8 cellular contexts compared by ENCODE assay signal in genomic region chr1:94713472-94714141, GRCh38.
DNase-seq lines count a peak whose midpoint lies in the region; ATAC-seq and TF ChIP-seq lines count a peak whose summit lies in the region.

No MANE protein-coding gene starts in this region.

- DNase-seq in ELR (ENCODE audit: low read depth), result peak; percentile 98
- DNase-seq in HuH-7 (ENCODE audit: low spot score), result peak; percentile 44
- DNase-seq in amniotic epithelial cell (ENCODE audit: low read depth), result peak; percentile 98
- peak; percentile 11 for DNase-seq in inferior parietal cortex (ENCODE audit: extremely low spot score)
- peak; percentile 26 for DNase-seq in thoracic aorta (ENCODE audit: low spot score)
- DNase-seq in NCI-H1417 treated with DMSO at 0.1 percent for 48 hours (lab: John Stamatoyannopoulos, UW), result no peak
- DNase-seq in OCI-M2 (lab: John Stamatoyannopoulos, UW; ENCODE audit: unreplicated experiment), result no peak

- no peaks in the 10 kb centered on the region for H3K36me3 ChIP-seq in thoracic aorta

- TF ChIP-seq CTCF in thoracic aorta (IDR thresholded peaks at IDR 0.05), result no peak

- ATAC-seq in GM21723 (IDR thresholded peaks at IDR 0.05; ENCODE audit: unreplicated experiment), result peak; percentile 67
- no peak for ATAC-seq in thoracic aorta (ENCODE audit: insufficient number of reproducible peaks, low FRiP score, low read depth)

- no peaks in the 10 kb centered on the region for H3K4me1 ChIP-seq in thoracic aorta (ENCODE audit: control insufficient read depth in 1 of 2, low read depth in 2 of 2)

- H3K4me3 ChIP-seq in thoracic aorta, result no peak overlapping the region

- no peaks in the 10 kb centered on the region for H3K9me3 ChIP-seq in thoracic aorta

- H3K27me3 ChIP-seq in thoracic aorta (replicated peaks; ENCODE audit: insufficient read depth), result no peaks in the 10 kb centered on the region

- no peak overlapping the region for H3K27ac ChIP-seq in thoracic aorta

Comparison
In these comparisons a context has a peak if more than half of its experiments do, and no peak if none do; other contexts are left out.
1. DNase-seq: peak in ELR (single experiment), HuH-7 (single experiment), amniotic epithelial cell (single experiment), inferior parietal cortex (single experiment) and thoracic aorta (single experiment); none in NCI-H1417 treated with DMSO at 0.1 percent for 48 hours (single experiment) and OCI-M2 (single experiment).